12 cellular contexts compared by ENCODE assay signal in genomic region chr1:51792864-51793263, GRCh38.
DNase-seq lines count a peak whose midpoint lies in the region; ATAC-seq, FAIRE-seq and TF ChIP-seq lines count a peak whose summit lies in the region.
"Had no signal": no experiment of that assay in that cellular context is flagged by ENCODE, and none has a peak within 500 bp of the region (broad histone marks: within the 10 kb centered on the region; RNA-seq: fewer than 3 reads in every experiment).

No MANE protein-coding gene starts in this region.

- no peak for TF ChIP-seq POLR2A in GM12892 (IDR thresholded peaks at IDR 0.05; ENCODE audit: low read depth, low read length)

- CTCF ChIA-PET in CD4-positive, alpha-beta memory T cell (lab: Charles Lee; ENCODE audit: partially characterized antibody): interaction anchor here (2.0 kb wide), 1 partner anchor 19 kb away, joined by 4 read pairs; no protein-coding TSS in a partner anchor

- H3K4me3 Mint-ChIP-seq in CD4-positive, alpha-beta memory T cell: no peak overlapping the region

- no peaks in the 10 kb centered on the region for H3K27me3 ChIP-seq in CD4-positive, alpha-beta memory T cell (ENCODE audit: insufficient read depth, low read length)
- H3K27me3 ChIP-seq: pancreas, stomach had no signal

- H3K27me3 Mint-ChIP-seq in CD4-positive, alpha-beta memory T cell: no peaks in the 10 kb centered on the region

- H3K27ac Mint-ChIP-seq in CD4-positive, alpha-beta memory T cell: peak overlapping the region in 5 of 7 donors; percentile 12 to 69 (median 49)

- no peak for DNase-seq in CD4-positive, alpha-beta memory T cell
- DNase-seq in LHCN-M2 (ENCODE audit: low read depth): peak; percentile 93
- DNase-seq in cerebellar cortex (ENCODE audit: low spot score): peak; percentile 17
- DNase-seq in mucosa of descending colon: no peak
- DNase-seq in GM12892 (ENCODE audit: insufficient read length): no peak
- DNase-seq in dedifferentiated amniotic fluid mesenchymal stem cell (ENCODE audit: extremely low spot score): no peak
- DNase-seq in stimulated activated naive CD4-positive, alpha-beta T cell treated with Interleukin-2 at 50 U/mL for 16 hours (lab: John Stamatoyannopoulos, UW): no peak
- DNase-seq: NCI-H2227 treated with DMSO at 0.1 percent for 48 hours, pancreas, stomach had no signal

- H3K4me1 ChIP-seq in CD4-positive, alpha-beta memory T cell (ENCODE audit: insufficient read depth, low read length): no peaks in the 10 kb centered on the region
- H3K4me1 ChIP-seq in mucosa of descending colon (ENCODE audit: low read depth): no peaks in the 10 kb centered on the region

- POLR2A ChIA-PET in CD4-positive, alpha-beta memory T cell (lab: Charles Lee; ENCODE audit: partially characterized antibody): no interaction called here

- H3K36me3 Mint-ChIP-seq in CD4-positive, alpha-beta memory T cell: peaks cover 56 to 79% of the 10 kb centered on the region in 2 donors

- TF ChIP-seq CTCF in mucosa of descending colon (IDR thresholded peaks at IDR 0.05): no peak

- peak; percentile 28 for ATAC-seq in mucosa of descending colon
- ATAC-seq in GM18858 (IDR thresholded peaks at IDR 0.05; ENCODE audit: unreplicated experiment): no peak

- no peak overlapping the region for H3K4me3 ChIP-seq in CD4-positive, alpha-beta memory T cell (ENCODE audit: low read length in 2 of 2)
- no peak overlapping the region for H3K4me3 ChIP-seq in mucosa of descending colon
- H3K4me3 ChIP-seq: pancreas, stomach had no signal

- no peaks in the 10 kb centered on the region for H3K9me3 Mint-ChIP-seq in CD4-positive, alpha-beta memory T cell

- no peaks in the 10 kb centered on the region for H3K9me3 ChIP-seq in CD4-positive, alpha-beta memory T cell (ENCODE audit: control insufficient read depth in 1 of 2, low read length in 2 of 2)
- H3K9me3 ChIP-seq in mucosa of descending colon: no peaks in the 10 kb centered on the region
- H3K9me3 ChIP-seq: pancreas, stomach had no signal

- H3K27ac ChIP-seq in CD4-positive, alpha-beta memory T cell (ENCODE audit: low read depth, low read length): no peak overlapping the region
- H3K27ac ChIP-seq: epithelial cell of prostate, pancreas had no signal

- H3K4me1 Mint-ChIP-seq in CD4-positive, alpha-beta memory T cell: peaks cover 0 to 12% (median 6%) of the 10 kb centered on the region in 4 donors

- H3K36me3 ChIP-seq in CD4-positive, alpha-beta memory T cell (ENCODE audit: insufficient read depth, low read length): peaks cover 68% of the 10 kb centered on the region
- H3K36me3 ChIP-seq in mucosa of descending colon (ENCODE audit: low read depth): no peaks in the 10 kb centered on the region

- no peak for FAIRE-seq in GM12892 (lab: Jason Lieb, UNC)
- FAIRE-seq: pancreas had no signal

- intact Hi-C loops in CD4-positive, alpha-beta memory T cell (cut with micrococcal nuclease): no loop called here
- intact Hi-C loops in mucosa of descending colon (cut with DNase I, micrococcal nuclease): no loop called here

Comparison
In these comparisons a context has a peak if more than half of its experiments do, and no peak if none do; other contexts are left out.
1. DNase-seq: peak in LHCN-M2 (single experiment) and cerebellar cortex (single experiment); none in CD4-positive, alpha-beta memory T cell (0 of 5), mucosa of descending colon (0 of 3), GM12892 (single experiment), dedifferentiated amniotic fluid mesenchymal stem cell (single experiment) and stimulated activated naive CD4-positive, alpha-beta T cell treated with Interleukin-2 at 50 U/mL for 16 hours (single experiment).